In the genomic region with DNA sequence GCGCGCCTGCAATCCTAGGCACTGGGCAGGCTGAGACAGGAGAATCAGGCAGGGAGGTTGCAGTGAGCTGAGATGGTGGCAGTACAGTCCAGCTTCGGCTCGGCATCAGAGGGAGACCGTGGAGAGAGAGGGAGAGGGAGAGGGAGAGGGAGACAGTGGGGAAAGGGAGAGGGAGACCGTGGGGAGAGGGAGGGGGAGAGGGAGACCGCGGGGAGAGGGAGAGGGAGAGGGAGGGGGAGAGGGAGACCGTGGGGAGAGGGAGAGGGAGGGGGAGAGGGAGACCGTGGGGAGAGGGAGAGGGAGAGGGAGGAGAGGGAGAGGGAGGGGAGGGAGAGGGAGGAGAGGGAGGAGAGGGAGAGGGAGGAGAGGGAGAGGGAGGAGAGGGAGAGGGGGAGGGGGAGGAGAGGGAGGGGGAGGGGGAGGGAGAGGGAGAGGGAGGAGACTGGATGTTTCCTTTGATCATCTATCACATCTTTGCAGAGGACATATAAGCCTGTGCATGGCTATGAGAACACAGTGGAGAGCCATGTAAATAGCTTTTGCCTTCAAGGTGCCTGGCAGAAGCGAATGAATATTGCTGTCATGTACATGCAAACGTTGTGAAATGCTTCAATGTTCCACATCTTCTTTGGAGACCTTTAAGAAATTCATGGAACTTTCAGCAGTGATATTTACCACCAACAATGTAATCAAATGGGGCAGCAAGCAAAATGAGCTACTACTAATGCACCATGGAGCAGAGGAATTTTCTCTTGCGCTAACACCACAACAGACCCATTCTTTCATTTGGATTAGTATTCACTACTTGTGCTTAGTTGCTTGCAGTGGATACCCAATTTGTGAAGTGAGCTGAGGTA, we compare ENCODE assay signal across 21 cellular contexts. TPM values are rescaled to one million over a fixed set of nuclear protein-coding genes. Genes with fewer than 3 reads are reported as not detected.
"Had no signal": no experiment of that assay in that cellular context is flagged by ENCODE, and none has a peak within 500 bp of the region (broad histone marks: within the 10 kb centered on the region; RNA-seq: fewer than 3 reads in every experiment).

No MANE protein-coding gene starts in this region.

- H3K27ac ChIP-seq: epithelial cell of prostate, foreskin keratinocyte, left lung, ovary, psoas muscle, stomach, thoracic aorta, upper lobe of left lung had no signal

- H3K4me1 ChIP-seq: psoas muscle had no signal

- H3K9me2 ChIP-seq: SK-N-SH had no signal

- H3K9ac ChIP-seq: SK-N-SH had no signal

- H3K27me3 ChIP-seq: foreskin keratinocyte, left lung, ovary, stomach, upper lobe of left lung had no signal

- H3K36me3 ChIP-seq: left lung, ovary, stomach, thoracic aorta, upper lobe of left lung had no signal

- H3K4me3 ChIP-seq: left lung, ovary, psoas muscle, smooth muscle cell, stomach, thoracic aorta, upper lobe of left lung had no signal

- H3K4me2 ChIP-seq: SK-N-SH, smooth muscle cell had no signal

- H3K9me3 ChIP-seq: left lung, ovary, psoas muscle, SK-N-SH, stomach, thoracic aorta, upper lobe of left lung had no signal

RNA-seq across cellular contexts. Expression of a gene that starts 44.3 kb away (rescaled TPM):
- total RNA-seq: activated B cell treated with CpG ODN at 0.5 μM for 24 hours; activated CD8-positive, alpha-beta T cell treated with anti-CD3 and anti-CD28 coated beads for 36 hours; activated naive CD4-positive, alpha-beta T cell treated with anti-CD3 and anti-CD28 coated beads for 36 hours; activated T-helper 2 cell treated with anti-CD3 and anti-CD28 coated beads, Interferon-gamma antibody, Interleukin-2, Interleukin-4, amounts not matched to agents 10 μg/mL and 5 μg/mL and 100 μg/mL, durations not matched to agents 14 hours and 24 hours and 36 hours; aorta; bronchial epithelial cell; dermis microvascular lymphatic vessel endothelial cell; fibroblast of lung; left lung; mucosa of gallbladder; naive thymus-derived CD4-positive, alpha-beta T cell; ovary; psoas muscle; sciatic nerve; stomach; thoracic aorta; upper lobe of left lung had no signal
- polyA plus RNA-seq: aorta; fibroblast of lung; naive thymus-derived CD4-positive, alpha-beta T cell; ovary; psoas muscle; SK-N-SH; stomach had no signal

RNA-seq across cellular contexts. Expression of a gene that starts 46.5 kb away (rescaled TPM):
- total RNA-seq: activated CD8-positive, alpha-beta T cell treated with anti-CD3 and anti-CD28 coated beads for 36 hours; activated T-helper 2 cell treated with anti-CD3 and anti-CD28 coated beads, Interferon-gamma antibody, Interleukin-2, Interleukin-4, amounts not matched to agents 10 μg/mL and 5 μg/mL and 100 μg/mL, durations not matched to agents 14 hours and 24 hours and 36 hours; naive thymus-derived CD4-positive, alpha-beta T cell had no signal
- polyA plus RNA-seq: naive thymus-derived CD4-positive, alpha-beta T cell had no signal

RNA-seq across cellular contexts. Expression of a gene that starts 52.1 kb away (rescaled TPM):
- total RNA-seq: activated B cell treated with CpG ODN at 0.5 μM for 24 hours; activated CD8-positive, alpha-beta T cell treated with anti-CD3 and anti-CD28 coated beads for 36 hours; activated naive CD4-positive, alpha-beta T cell treated with anti-CD3 and anti-CD28 coated beads for 36 hours; activated T-helper 2 cell treated with anti-CD3 and anti-CD28 coated beads, Interferon-gamma antibody, Interleukin-2, Interleukin-4, amounts not matched to agents 10 μg/mL and 5 μg/mL and 100 μg/mL, durations not matched to agents 14 hours and 24 hours and 36 hours; aorta; bronchial epithelial cell; fibroblast of lung; naive thymus-derived CD4-positive, alpha-beta T cell; psoas muscle; sciatic nerve; stomach; upper lobe of left lung had no signal
- polyA plus RNA-seq: aorta; fibroblast of lung; naive thymus-derived CD4-positive, alpha-beta T cell; psoas muscle had no signal

RNA-seq across cellular contexts. Expression of a gene that starts 57.8 kb away (rescaled TPM):
- total RNA-seq: activated B cell treated with CpG ODN at 0.5 μM for 24 hours; activated CD8-positive, alpha-beta T cell treated with anti-CD3 and anti-CD28 coated beads for 36 hours; activated naive CD4-positive, alpha-beta T cell treated with anti-CD3 and anti-CD28 coated beads for 36 hours; activated T-helper 2 cell treated with anti-CD3 and anti-CD28 coated beads, Interferon-gamma antibody, Interleukin-2, Interleukin-4, amounts not matched to agents 10 μg/mL and 5 μg/mL and 100 μg/mL, durations not matched to agents 14 hours and 24 hours and 36 hours; aorta; dermis microvascular lymphatic vessel endothelial cell; fibroblast of lung; foreskin keratinocyte; mucosa of gallbladder; naive thymus-derived CD4-positive, alpha-beta T cell; ovary; sciatic nerve; smooth muscle cell; stomach; thoracic aorta had no signal
- polyA plus RNA-seq: aorta; fibroblast of lung; foreskin keratinocyte; naive thymus-derived CD4-positive, alpha-beta T cell; ovary; smooth muscle cell had no signal
